1 cellular context compared by ENCODE assay signal in genomic region chr13:51364404-51365008, GRCh38.
TF ChIP-seq lines count a peak whose summit lies in the region.

No MANE protein-coding gene starts in this region.

TF ChIP-seq in GM23338, 12 proteins besides CTCF, POLR2A, EP300 and RAD21:
- TF ChIP-seq ZNF462 (CRISPR knock-in tag; IDR thresholded peaks at IDR 0.05) (no peak), CREB1 (CRISPR knock-in tag; IDR thresholded peaks at IDR 0.05; ENCODE audit: low read depth) (no peak), JUNB (IDR thresholded peaks at IDR 0.05; ENCODE audit: unreplicated experiment) (no peak)
